Comparison of ENCODE assay signal across 32 cellular contexts in genomic region chr4:21009956-21010355, GRCh38.
"Had no signal": no experiment of that assay in that cellular context is flagged by ENCODE, and none has a peak within 500 bp of the region (broad histone marks: within the 10 kb centered on the region; RNA-seq: fewer than 3 reads in every experiment).

No MANE protein-coding gene starts in this region.

- H3K9me3 ChIP-seq: ascending aorta, Peyer's patch, SJSA1, SK-N-SH had no signal

- DNase-seq: activated CD4-positive, alpha-beta T cell treated with anti-CD3 and anti-CD28 coated beads, Interleukin-2, amount 10 ng/mL, durations not matched to agents 7 days and 5 days; activated CD4-positive, alpha-beta T cell treated with anti-CD3 and anti-CD28 coated beads, Interleukin-2, amount 50 U/mL, for 48 hours; activated CD8-positive, alpha-beta T cell treated with anti-CD3 and anti-CD28 coated beads, Interleukin-2, amount 10 ng/mL, durations not matched to agents 7 days and 5 days; activated gamma-delta T cell; activated naive CD4-positive, alpha-beta T cell treated with Interleukin-2 at 50 U/mL for 16 hours; activated naive CD8-positive, alpha-beta T cell treated with anti-CD3 and anti-CD28 coated beads, Interleukin-2, amount 10 ng/mL, durations not matched to agents 7 days and 5 days; activated T-cell treated with anti-CD3 and anti-CD28 coated beads, Interleukin-2, amount 50 U/mL, for 24 hours; amygdala; KG1; MM.1S; MV-4-11; NCI-H1092; NCI-H1436 treated with DMSO at 0.1 percent for 48 hours; NCI-H1694 treated with DMSO at 0.1 percent for 48 hours; NCI-H2029; NCI-H2171 treated with DMSO at 0.1 percent for 48 hours; NCI-H345; NCI-H524 treated with DMSO at 0.1 percent for 48 hours; NCI-H748 treated with DMSO at 0.1 percent for 48 hours; NK-92 treated with Interleukin-12 subunit alpha and Interleukin-12 subunit beta, amount 100 ng/mL, for 24 hours; PC-3; Peyer's patch; RPMI8226; SHP77 treated with DMSO at 0.1 percent for 48 hours; SK-N-SH had no signal

- H3K27me3 ChIP-seq: ascending aorta, Peyer's patch, SJSA1 had no signal

- H3K4me2 ChIP-seq: SK-N-SH had no signal

- H3K36me3 ChIP-seq: ascending aorta, Peyer's patch, SJSA1 had no signal

- H3K4me3 ChIP-seq: ascending aorta, Peyer's patch, SJSA1 had no signal

- H3K9ac ChIP-seq: SK-N-SH had no signal

- H3K27ac ChIP-seq: ascending aorta, Peyer's patch, SJSA1 had no signal

- ATAC-seq: activated CD8-positive, alpha-beta T cell treated with anti-CD3 and anti-CD28 coated beads, Interleukin-2, amount 10 ng/mL, durations not matched to agents 7 days and 5 days; PC-3 had no signal

- H3K27me3 Mint-ChIP-seq: activated CD4-positive, alpha-beta T cell treated with anti-CD3 and anti-CD28 coated beads, Interleukin-2, amount 10 ng/mL, durations not matched to agents 7 days and 5 days; activated naive CD4-positive, alpha-beta T cell treated with anti-CD3 and anti-CD28 coated beads, Interleukin-2, amount 50 U/mL, for 24 hours; activated naive CD8-positive, alpha-beta T cell treated with anti-CD3 and anti-CD28 coated beads, Interleukin-2, amount 10 ng/mL, durations not matched to agents 7 days and 5 days; activated T-cell treated with anti-CD3 and anti-CD28 coated beads, Interleukin-2, amount 50 U/mL, for 24 hours had no signal

- FAIRE-seq: TTC549 had no signal

- H3K4me1 Mint-ChIP-seq: activated CD4-positive, alpha-beta T cell treated with anti-CD3 and anti-CD28 coated beads, Interleukin-2, amount 10 ng/mL, durations not matched to agents 7 days and 5 days; activated naive CD4-positive, alpha-beta T cell treated with anti-CD3 and anti-CD28 coated beads, Interleukin-2, amount 50 U/mL, for 24 hours; activated naive CD8-positive, alpha-beta T cell treated with anti-CD3 and anti-CD28 coated beads, Interleukin-2, amount 10 ng/mL, durations not matched to agents 7 days and 5 days had no signal

- H3K36me3 Mint-ChIP-seq: activated naive CD4-positive, alpha-beta T cell treated with anti-CD3 and anti-CD28 coated beads, Interleukin-2, amount 50 U/mL, for 24 hours; activated naive CD8-positive, alpha-beta T cell treated with anti-CD3 and anti-CD28 coated beads, Interleukin-2, amount 10 ng/mL, durations not matched to agents 7 days and 5 days had no signal

- H3K9me3 Mint-ChIP-seq: activated naive CD4-positive, alpha-beta T cell treated with anti-CD3 and anti-CD28 coated beads, Interleukin-2, amount 50 U/mL, for 24 hours had no signal

- H3K4me3 Mint-ChIP-seq: activated CD4-positive, alpha-beta T cell treated with anti-CD3 and anti-CD28 coated beads, Interleukin-2, amount 10 ng/mL, durations not matched to agents 7 days and 5 days; activated CD8-positive, alpha-beta T cell treated with anti-CD3 and anti-CD28 coated beads, Interleukin-2, amount 10 ng/mL, durations not matched to agents 7 days and 5 days; activated naive CD4-positive, alpha-beta T cell treated with anti-CD3 and anti-CD28 coated beads, Interleukin-2, amount 50 U/mL, for 24 hours; activated naive CD8-positive, alpha-beta T cell treated with anti-CD3 and anti-CD28 coated beads, Interleukin-2, amount 10 ng/mL, durations not matched to agents 7 days and 5 days; activated T-cell treated with anti-CD3 and anti-CD28 coated beads, Interleukin-2, amount 50 U/mL, for 24 hours; T-helper 1 cell treated with Interleukin-12 subunit alpha and Interleukin-12 subunit beta and Interleukin-4 antibody, amounts not matched to agents 30 μg/mL and 1 μg/mL, for 36 hours; T-helper 2 cell treated with Interferon-gamma antibody and Interleukin-4, amounts not matched to agents 5 μg/mL and 100 μg/mL, for 36 hours had no signal

- H3K27ac Mint-ChIP-seq: activated CD4-positive, alpha-beta T cell treated with anti-CD3 and anti-CD28 coated beads, Interleukin-2, amount 10 ng/mL, durations not matched to agents 7 days and 5 days; activated CD8-positive, alpha-beta T cell treated with anti-CD3 and anti-CD28 coated beads, Interleukin-2, amount 10 ng/mL, durations not matched to agents 7 days and 5 days; activated naive CD4-positive, alpha-beta T cell treated with anti-CD3 and anti-CD28 coated beads, Interleukin-2, amount 50 U/mL, for 24 hours; activated naive CD8-positive, alpha-beta T cell treated with anti-CD3 and anti-CD28 coated beads, Interleukin-2, amount 10 ng/mL, durations not matched to agents 7 days and 5 days; activated T-cell treated with anti-CD3 and anti-CD28 coated beads, Interleukin-2, amount 50 U/mL, for 24 hours; activated T-helper 2 cell treated with anti-CD3 and anti-CD28 coated beads, Interferon-gamma antibody, Interleukin-2, Interleukin-4, amounts not matched to agents 10 μg/mL and 5 μg/mL and 100 μg/mL, durations not matched to agents 14 hours and 24 hours and 36 hours; T-helper 1 cell treated with Interleukin-12 subunit alpha and Interleukin-12 subunit beta and Interleukin-4 antibody, amounts not matched to agents 30 μg/mL and 1 μg/mL, for 36 hours; T-helper 2 cell treated with Interferon-gamma antibody and Interleukin-4, amounts not matched to agents 5 μg/mL and 100 μg/mL, for 36 hours had no signal

- H3K4me1 ChIP-seq: ascending aorta, Peyer's patch, SJSA1 had no signal
